17 cellular contexts compared by ENCODE assay signal in genomic region chr6:125015152-125015551, GRCh38. TPM values are rescaled to one million over a fixed set of nuclear protein-coding genes. Genes with fewer than 3 reads are reported as not detected.
DNase-seq lines count a peak whose midpoint lies in the region; ATAC-seq and TF ChIP-seq lines count a peak whose summit lies in the region.
"Had no signal": no experiment of that assay in that cellular context is flagged by ENCODE, and none has a peak within 500 bp of the region (broad histone marks: within the 10 kb centered on the region; RNA-seq: fewer than 3 reads in every experiment).

No MANE protein-coding gene starts in this region.

- H3K4me1 ChIP-seq in GM23248 (ENCODE audit: insufficient read depth) = peaks cover 30% of the 10 kb centered on the region
- peaks cover 1% of the 10 kb centered on the region for H3K4me1 ChIP-seq in mesenchymal stem cell (ENCODE audit: control insufficient read depth, insufficient read depth, low read depth, low read length)
- no peaks in the 10 kb centered on the region for H3K4me1 ChIP-seq in prostate gland (replicated peaks)
- H3K4me1 ChIP-seq in aorta (ENCODE audit: control insufficient read depth in 1 of 2, insufficient read depth in 2 of 2, low read length in 2 of 2) = peaks cover 0 to 4% of the 10 kb centered on the region in 2 donors
- H3K4me1 ChIP-seq: BE2C, Caco-2 had no signal

- H3K79me1 ChIP-seq in mesenchymal stem cell (replicated peaks; ENCODE audit: low read length, poor library complexity, severe bottlenecking) = peaks cover 15% of the 10 kb centered on the region

- no peak overlapping the region for H2BK5ac ChIP-seq in mesenchymal stem cell (ENCODE audit: low read depth, low read length, poor library complexity, severe bottlenecking)

- H3K4me3 ChIP-seq in GM23248 (no peak overlapping the region), SK-N-MC (no peak overlapping the region), mesenchymal stem cell (ENCODE audit: insufficient read depth in 1 of 2, low read depth in 1 of 2, low read length in 2 of 2) (no peak overlapping the region), prostate gland (no peak overlapping the region), aorta (ENCODE audit: low read length in 2 of 2) (no peak overlapping the region)
- H3K4me3 ChIP-seq: GM12878, HAP-1 had no signal

- peaks cover 76% of the 10 kb centered on the region for H3K79me2 ChIP-seq in GM23248 (ENCODE audit: insufficient read depth)

- no peak overlapping the region for H3K14ac ChIP-seq in mesenchymal stem cell (ENCODE audit: low read length in 2 of 2)

- no peak for ATAC-seq in aorta (ENCODE audit: low FRiP score)
- ATAC-seq: GM12878 had no signal

- H3K27me3 ChIP-seq in GM23248 (replicated peaks; ENCODE audit: insufficient read depth) = no peaks in the 10 kb centered on the region
- no peaks in the 10 kb centered on the region for H3K27me3 ChIP-seq in mesenchymal stem cell (ENCODE audit: control insufficient read depth in 1 of 2, insufficient read depth in 1 of 2, low read length in 2 of 2)
- H3K27me3 ChIP-seq in prostate gland (replicated peaks; ENCODE audit: insufficient read depth) = no peaks in the 10 kb centered on the region
- H3K27me3 ChIP-seq in aorta (ENCODE audit: control insufficient read depth in 1 of 2, insufficient read depth in 2 of 2, low read length in 1 of 2) = no peaks in the 10 kb centered on the region
- H3K27me3 ChIP-seq: BE2C had no signal

- H3K23ac ChIP-seq in mesenchymal stem cell (ENCODE audit: low read length in 2 of 2) = no peak overlapping the region

- H2BK12ac ChIP-seq in mesenchymal stem cell (ENCODE audit: low read length in 2 of 2) = no peak overlapping the region

- H3K4me2 ChIP-seq in GM23248 (ENCODE audit: unreplicated experiment) (no peak overlapping the region), mesenchymal stem cell (ENCODE audit: low read length, poor library complexity, severe bottlenecking) (no peak overlapping the region)
- H3K4me2 ChIP-seq: KMS-11 had no signal

- H2BK120ac ChIP-seq in mesenchymal stem cell (ENCODE audit: low read depth, low read length) = no peak overlapping the region

- no peak overlapping the region for H2BK15ac ChIP-seq in mesenchymal stem cell (ENCODE audit: low read depth, poor library complexity, severe bottlenecking)

- TF ChIP-seq POLR2A in prostate gland (IDR thresholded peaks at IDR 0.05) = no peak

- DNase-seq in GM23248 (no peak), SK-N-MC (ENCODE audit: low read depth, low spot score) (no peak), mesenchymal stem cell (no peak), DMS114 treated with DMSO at 0.1 percent for 48 hours (lab: John Stamatoyannopoulos, UW; ENCODE audit: unreplicated experiment) (no peak), NOMO-1 (lab: John Stamatoyannopoulos, UW; ENCODE audit: unreplicated experiment in 2 of 2) (no peak), prostate gland (ENCODE audit: low spot score) (no peak), aorta (no peak)
- DNase-seq: BE2C; Caco-2; CD4-positive, CD25-positive, alpha-beta regulatory T cell; NCI-H1694 treated with DMSO at 0.1 percent for 48 hours; NCI-H510A treated with DMSO at 0.1 percent for 48 hours; NCI-H774 had no signal

- H4K8ac ChIP-seq in mesenchymal stem cell (ENCODE audit: low read length) = no peak overlapping the region

- no peak overlapping the region for H4K91ac ChIP-seq in mesenchymal stem cell (ENCODE audit: low read length)

- no peak overlapping the region for H3K18ac ChIP-seq in mesenchymal stem cell (ENCODE audit: low read depth in 1 of 2, low read length in 2 of 2)

- H3K4ac ChIP-seq in mesenchymal stem cell (ENCODE audit: low read depth in 1 of 2, low read length in 2 of 2) = no peak overlapping the region

- H3K36me3 ChIP-seq in GM23248 (ENCODE audit: low read depth) (no peaks in the 10 kb centered on the region), SK-N-MC (ENCODE audit: insufficient read depth, low read length) (no peaks in the 10 kb centered on the region), mesenchymal stem cell (ENCODE audit: control insufficient read depth in 1 of 2, insufficient read depth in 2 of 2, low read depth in 1 of 2, low read length in 2 of 2) (peaks cover 0 to 5% of the 10 kb centered on the region in 2 experiments), prostate gland (no peaks in the 10 kb centered on the region), aorta (ENCODE audit: control insufficient read depth in 1 of 2, insufficient read depth in 2 of 2, low read length in 1 of 2) (no peaks in the 10 kb centered on the region)
- H3K36me3 ChIP-seq: BE2C, HAP-1 had no signal

- H2AFZ ChIP-seq in GM23248 (no peak overlapping the region), mesenchymal stem cell (ENCODE audit: low read depth, low read length) (no peak overlapping the region)

- no peak overlapping the region for H3K9ac ChIP-seq in GM23248
- H3K9ac ChIP-seq in SK-N-MC (ENCODE audit: insufficient read length) = peak overlapping the region; percentile 58
- peak overlapping the region; percentile 26 for H3K9ac ChIP-seq in mesenchymal stem cell (ENCODE audit: low read length)
- H3K9ac ChIP-seq: KMS-11 had no signal

- H3F3A ChIP-seq in GM23248 (ENCODE audit: insufficient read depth) = peaks cover 12% of the 10 kb centered on the region

- no peak for TF ChIP-seq CTCF in prostate gland (IDR thresholded peaks at IDR 0.05)

- H4K20me1 ChIP-seq in GM23248 (ENCODE audit: insufficient read depth) = no peaks in the 10 kb centered on the region

- WGBS in GM23248 (ENCODE audit: low coverage in 1 of 2, low lambda C conversion rate in 2 of 2, missing lambda C conversion rate in 2 of 2), 2 experiments = 93 to 97% methylated on average over 4 of the region's 4 CpGs
- no CpG with 5 or more reads among the region's 4 CpGs for WGBS in mesenchymal stem cell
- 96% methylated on average over 4 of the region's 4 CpGs for WGBS in prostate gland
- 90 to 92% methylated on average over 4 of the region's 4 CpGs for WGBS in aorta, 2 donors

- H3K27ac ChIP-seq in GM23248 (peak overlapping the region; percentile 37; the same call in 1 of the 2 replicates), SK-N-MC (peak overlapping the region; percentile 76), mesenchymal stem cell (ENCODE audit: low read length, poor library complexity, severe bottlenecking) (no peak overlapping the region), prostate gland (no peak overlapping the region), aorta (ENCODE audit: low read depth in 1 of 2, low read length in 2 of 2) (no peak overlapping the region)
- H3K27ac ChIP-seq: KMS-11, RWPE1 had no signal

- H3K9me3 ChIP-seq in GM23248 (ENCODE audit: low read depth) (no peaks in the 10 kb centered on the region), SK-N-MC (ENCODE audit: low read depth, low read length) (no peaks in the 10 kb centered on the region), mesenchymal stem cell (ENCODE audit: control insufficient read depth, low read length) (no peaks in the 10 kb centered on the region), prostate gland (no peaks in the 10 kb centered on the region), aorta (ENCODE audit: control insufficient read depth, low read length) (no peaks in the 10 kb centered on the region)
- H3K9me3 ChIP-seq: BE2C, Caco-2, HAP-1 had no signal

- intact Hi-C loops in prostate gland (cut with DNase I) = no loop called here
- intact Hi-C loops in aorta (cut with DNase I) = no loop called here

- in situ Hi-C loops in GM23248 (cut with MboI) = no loop called here

- H2AK5ac ChIP-seq in mesenchymal stem cell (ENCODE audit: low read length, severe bottlenecking) = no peak overlapping the region

- no peaks in the 10 kb centered on the region for H3K9me2 ChIP-seq in GM23248 (ENCODE audit: insufficient read depth)

RNA-seq across cellular contexts. Expression of gene RNF217, which starts 52.9 kb away (rescaled TPM):
- total RNA-seq in GM23248 (2014; rRNA removed; shearing (Covaris generic)) = 10.9 and 15.2 TPM in 2 replicates
- polyA plus RNA-seq in GM23248 (2016; fragmentation: Nextera tagmentation; extraction: Ambion mirVana) (3.2 and 3.3 TPM in 2 replicates), aorta (10 to 100 TPM in 1 of 2 donors, 1 to 10 TPM in 1; 5.0 to 14.2 TPM)
- polyA plus RNA-seq in mesenchymal stem cell (2013, experiment 1 of 2) = 12.7 TPM
- 12.3 TPM for polyA plus RNA-seq in mesenchymal stem cell (2013, experiment 2 of 2)
- total RNA-seq in prostate gland (10 to 100 TPM; 12.1 to 24.3 TPM), aorta (10 to 100 TPM; 52.6 to 79.5 TPM)
- polyA plus RNA-seq: CD4-positive, CD25-positive, alpha-beta regulatory T cell had no signal

Comparison
In these comparisons a context has a peak if more than half of its experiments do, and no peak if none do; other contexts are left out.
1. H3K27ac ChIP-seq: peak in GM23248 (single experiment) and SK-N-MC (single experiment); none in mesenchymal stem cell (single experiment), prostate gland (0 of 2) and aorta (0 of 2).